Comparison of ENCODE assay signal across 1 cellular context in the genomic region with DNA sequence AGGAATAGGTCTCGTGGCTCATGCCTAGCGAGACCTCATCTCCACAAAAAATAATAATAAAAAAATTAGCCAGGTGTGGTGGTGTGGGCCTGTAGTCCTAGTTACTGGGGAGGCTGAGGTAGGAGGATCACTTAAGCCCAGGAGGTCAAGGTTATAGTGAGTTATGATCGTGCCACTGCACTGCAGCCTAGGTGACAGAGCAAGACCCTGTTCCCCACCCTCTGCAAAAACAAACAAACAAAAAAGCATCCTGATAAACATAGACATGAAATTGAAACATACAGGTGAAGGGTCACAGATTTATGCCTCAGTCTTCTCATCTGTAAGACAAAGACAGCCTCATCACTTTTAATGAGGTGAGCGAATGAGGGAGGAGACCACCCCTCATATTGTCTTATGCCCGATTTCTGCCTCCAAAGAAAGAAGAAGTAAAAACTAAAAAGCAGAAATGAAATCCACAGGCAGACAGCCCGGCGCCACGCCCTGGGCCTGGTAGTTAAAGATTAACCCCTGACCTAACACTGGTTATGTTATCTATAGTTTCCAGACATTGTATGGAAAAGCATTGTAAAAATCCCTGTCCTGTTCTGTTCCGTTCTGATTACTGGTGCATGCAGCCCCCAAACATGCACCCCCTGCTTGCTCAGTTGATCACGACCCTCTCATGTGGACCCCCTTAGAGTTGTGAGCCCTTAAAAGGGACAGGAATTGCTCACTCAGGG.
A peak's percentile ranks its signal among the peaks of the same experiment; 100 is the strongest.
TF ChIP-seq lines count a peak whose summit lies in the region.

No MANE protein-coding gene starts in this region.

TF ChIP-seq in GM12878, 131 proteins besides CTCF, POLR2A, EP300 and RAD21 (continued from another document):
- TF ChIP-seq, protein P1, sequence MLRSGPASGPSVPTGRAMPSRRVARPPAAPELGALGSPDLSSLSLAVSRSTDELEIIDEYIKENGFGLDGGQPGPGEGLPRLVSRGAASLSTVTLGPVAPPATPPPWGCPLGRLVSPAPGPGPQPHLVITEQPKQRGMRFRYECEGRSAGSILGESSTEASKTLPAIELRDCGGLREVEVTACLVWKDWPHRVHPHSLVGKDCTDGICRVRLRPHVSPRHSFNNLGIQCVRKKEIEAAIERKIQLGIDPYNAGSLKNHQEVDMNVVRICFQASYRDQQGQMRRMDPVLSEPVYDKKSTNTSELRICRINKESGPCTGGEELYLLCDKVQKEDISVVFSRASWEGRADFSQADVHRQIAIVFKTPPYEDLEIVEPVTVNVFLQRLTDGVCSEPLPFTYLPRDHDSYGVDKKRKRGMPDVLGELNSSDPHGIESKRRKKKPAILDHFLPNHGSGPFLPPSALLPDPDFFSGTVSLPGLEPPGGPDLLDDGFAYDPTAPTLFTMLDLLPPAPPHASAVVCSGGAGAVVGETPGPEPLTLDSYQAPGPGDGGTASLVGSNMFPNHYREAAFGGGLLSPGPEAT (IDR thresholded peaks at IDR 0.05; ENCODE audit: low read depth) = peak; percentile 55; the same call in 1 of the 2 replicates
- TF ChIP-seq GATAD2B (conservative IDR thresholded peaks at IDR 0.05; ENCODE audit: low read depth) (0 out of 2 replicates have a peak, but pooled peaks have one; percentile 31), ZNF24 (IDR thresholded peaks at IDR 0.05) (0 out of 2 replicates have a peak, but pooled peaks have one; percentile 28), IKZF1 (conservative IDR thresholded peaks at IDR 0.05) (peak; percentile 59; the same call in 1 of the 2 replicates)
TF ChIP-seq in GM12878: peak in this region for 10; not testable (repeated sequence) for 121.
